ENCODE assay signal across 15 cellular contexts in genomic region chr6:157110620-157111019, GRCh38.
A peak's percentile ranks its signal among the peaks of the same experiment; 100 is the strongest.
DNase-seq lines count a peak whose midpoint lies in the region; ATAC-seq lines count a peak whose summit lies in the region.
"Had no signal": no experiment of that assay in that cellular context is flagged by ENCODE, and none has a peak within 500 bp of the region (broad histone marks: within the 10 kb centered on the region; RNA-seq: fewer than 3 reads in every experiment).

No MANE protein-coding gene starts in this region.

- H3K36me3 Mint-ChIP-seq in stimulated activated memory B cell treated with anti-CD40 and anti-IgM and Interleukin-4, amounts not matched to agents 10 μg/mL and 1 μg/mL and 100 μg/mL, for 72 hours: peaks cover 30% of the 10 kb centered on the region

- no peaks in the 10 kb centered on the region for H3K9me3 Mint-ChIP-seq in stimulated activated memory B cell treated with anti-CD40 and anti-IgM and Interleukin-4, amounts not matched to agents 10 μg/mL and 1 μg/mL and 100 μg/mL, for 72 hours

- ATAC-seq in GM18868 (IDR thresholded peaks at IDR 0.05; ENCODE audit: unreplicated experiment) (peak; percentile 36), GM18520 (IDR thresholded peaks at IDR 0.05; ENCODE audit: unreplicated experiment) (no peak), HG03460 (IDR thresholded peaks at IDR 0.05; ENCODE audit: unreplicated experiment) (no peak)
- no peak for ATAC-seq in stimulated activated memory B cell treated with anti-CD40 and anti-IgM and Interleukin-4, amounts not matched to agents 10 μg/mL and 1 μg/mL and 100 μg/mL, for 72 hours
- ATAC-seq: left lung had no signal

- peaks cover 18% of the 10 kb centered on the region for H3K4me1 Mint-ChIP-seq in stimulated activated memory B cell treated with anti-CD40 and anti-IgM and Interleukin-4, amounts not matched to agents 10 μg/mL and 1 μg/mL and 100 μg/mL, for 72 hours
- H3K4me1 Mint-ChIP-seq: CD14-positive monocyte had no signal

- no peaks in the 10 kb centered on the region for H3K27me3 Mint-ChIP-seq in stimulated activated memory B cell treated with anti-CD40 and anti-IgM and Interleukin-4, amounts not matched to agents 10 μg/mL and 1 μg/mL and 100 μg/mL, for 72 hours

- H3K27ac Mint-ChIP-seq in stimulated activated memory B cell treated with anti-CD40 and anti-IgM and Interleukin-4, amounts not matched to agents 10 μg/mL and 1 μg/mL and 100 μg/mL, for 72 hours: peak overlapping the region; percentile 12

- H3K4me3 Mint-ChIP-seq in stimulated activated memory B cell treated with anti-CD40 and anti-IgM and Interleukin-4, amounts not matched to agents 10 μg/mL and 1 μg/mL and 100 μg/mL, for 72 hours: no peak overlapping the region
- H3K4me3 Mint-ChIP-seq: CD14-positive monocyte had no signal

- DNase-seq in amniotic epithelial cell (ENCODE audit: low read depth): peak; percentile 76
- peak; percentile 45 for DNase-seq in hepatic stellate cell (ENCODE audit: low spot score)
- DNase-seq in DMS153 (lab: John Stamatoyannopoulos, UW): no peak
- DNase-seq: activated CD4-positive, alpha-beta T cell treated with anti-CD3 and anti-CD28 coated beads for 1 hour; left lung; NCI-H1417 treated with DMSO at 0.1 percent for 48 hours; NCI-H2171; Peyer's patch; stimulated activated CD4-positive, alpha-beta T cell treated with anti-CD3 and anti-CD28 coated beads, Interleukin-4, amount 100 ng/mL, for 4 hours; T1000 had no signal
